ENCODE assay signal across 15 cellular contexts in genomic region chr4:131459430-131460101, GRCh38.
DNase-seq lines count a peak whose midpoint lies in the region; ATAC-seq and TF ChIP-seq lines count a peak whose summit lies in the region.
"Had no signal": no experiment of that assay in that cellular context is flagged by ENCODE, and none has a peak within 500 bp of the region (broad histone marks: within the 10 kb centered on the region; RNA-seq: fewer than 3 reads in every experiment).

No MANE protein-coding gene starts in this region.

- no peaks in the 10 kb centered on the region for H3K27me3 Mint-ChIP-seq in activated CD8-positive, alpha-beta T cell treated with anti-CD3 and anti-CD28 coated beads for 36 hours
- H3K27me3 Mint-ChIP-seq: activated CD4-positive, alpha-beta memory T cell treated with anti-CD3 and anti-CD28 coated beads, Interleukin-2, amount 10 ng/mL, durations not matched to agents 7 days and 5 days; stimulated activated naive B cell treated with anti-CD40 and anti-IgM and Interleukin-4, amounts not matched to agents 10 μg/mL and 1 μg/mL and 100 μg/mL, for 72 hours had no signal

- no peak for TF ChIP-seq CTCF in activated CD8-positive, alpha-beta T cell treated with anti-CD3 and anti-CD28 coated beads for 36 hours (IDR thresholded peaks at IDR 0.05)

- H3K9me3 Mint-ChIP-seq in activated CD8-positive, alpha-beta T cell treated with anti-CD3 and anti-CD28 coated beads for 36 hours, result peaks cover 4% of the 10 kb centered on the region
- H3K9me3 Mint-ChIP-seq: activated CD4-positive, alpha-beta memory T cell treated with anti-CD3 and anti-CD28 coated beads, Interleukin-2, amount 10 ng/mL, durations not matched to agents 7 days and 5 days had no signal

- peak; percentile 76 for ATAC-seq in GM21423 (IDR thresholded peaks at IDR 0.05; ENCODE audit: unreplicated experiment)
- ATAC-seq in HG03575 (IDR thresholded peaks at IDR 0.05; ENCODE audit: extremely low read depth, insufficient number of reproducible peaks, low FRiP score, unreplicated experiment), result peak; percentile 63
- ATAC-seq in activated CD8-positive, alpha-beta T cell treated with anti-CD3 and anti-CD28 coated beads for 36 hours, result peak; percentile 61

- H3K36me3 Mint-ChIP-seq in activated CD8-positive, alpha-beta T cell treated with anti-CD3 and anti-CD28 coated beads for 36 hours (ENCODE audit: low read depth), result no peaks in the 10 kb centered on the region
- H3K36me3 Mint-ChIP-seq: stimulated activated naive B cell treated with anti-CD40 and anti-IgM and Interleukin-4, amounts not matched to agents 10 μg/mL and 1 μg/mL and 100 μg/mL, for 72 hours had no signal

- no peak overlapping the region for H3K4me3 Mint-ChIP-seq in activated CD8-positive, alpha-beta T cell treated with anti-CD3 and anti-CD28 coated beads for 36 hours
- H3K4me3 Mint-ChIP-seq: activated CD4-positive, alpha-beta memory T cell treated with anti-CD3 and anti-CD28 coated beads, Interleukin-2, amount 10 ng/mL, durations not matched to agents 7 days and 5 days; HFFc6; stimulated activated naive B cell treated with anti-CD40 and anti-IgM and Interleukin-4, amounts not matched to agents 10 μg/mL and 1 μg/mL and 100 μg/mL, for 72 hours had no signal

- intact Hi-C loops in activated CD8-positive, alpha-beta T cell treated with anti-CD3 and anti-CD28 coated beads for 36 hours (cut with micrococcal nuclease), result no loop called here

- no peak overlapping the region for H3K27ac Mint-ChIP-seq in activated CD8-positive, alpha-beta T cell treated with anti-CD3 and anti-CD28 coated beads for 36 hours
- H3K27ac Mint-ChIP-seq: activated CD4-positive, alpha-beta memory T cell treated with anti-CD3 and anti-CD28 coated beads, Interleukin-2, amount 10 ng/mL, durations not matched to agents 7 days and 5 days; HFFc6; stimulated activated naive B cell treated with anti-CD40 and anti-IgM and Interleukin-4, amounts not matched to agents 10 μg/mL and 1 μg/mL and 100 μg/mL, for 72 hours had no signal

- DNase-seq in Daoy (ENCODE audit: low read depth) (peak; percentile 3), A172 (ENCODE audit: low spot score) (no peak), medulla oblongata (ENCODE audit: extremely low spot score) (no peak), D341Med (ENCODE audit: low spot score) (no peak)
- DNase-seq in activated CD8-positive, alpha-beta T cell treated with anti-CD3 and anti-CD28 coated beads for 36 hours, result peak; percentile 8
- DNase-seq in activated CD4-positive, alpha-beta T cell treated with anti-CD3 and anti-CD28 coated beads for 1 hour, result no peak
- DNase-seq: activated CD4-positive, alpha-beta memory T cell treated with anti-CD3 and anti-CD28 coated beads, Interleukin-2, amount 10 ng/mL, durations not matched to agents 7 days and 5 days; activated naive CD4-positive, alpha-beta T cell treated with anti-CD3 and anti-CD28 coated beads, Interleukin-2, amount 50 U/mL, for 16 hours; esophagus squamous epithelium; HFFc6; NCI-H82; stimulated activated naive B cell treated with anti-CD40 and anti-IgM and Interleukin-4, amounts not matched to agents 10 μg/mL and 1 μg/mL and 100 μg/mL, for 72 hours; SW 1271 had no signal

- CTCF ChIA-PET in activated CD8-positive, alpha-beta T cell treated with anti-CD3 and anti-CD28 coated beads for 36 hours (lab: Charles Lee), result no interaction called here

- no peaks in the 10 kb centered on the region for H3K4me1 Mint-ChIP-seq in activated CD8-positive, alpha-beta T cell treated with anti-CD3 and anti-CD28 coated beads for 36 hours (ENCODE audit: low read depth)
- H3K4me1 Mint-ChIP-seq: activated CD4-positive, alpha-beta memory T cell treated with anti-CD3 and anti-CD28 coated beads, Interleukin-2, amount 10 ng/mL, durations not matched to agents 7 days and 5 days; stimulated activated naive B cell treated with anti-CD40 and anti-IgM and Interleukin-4, amounts not matched to agents 10 μg/mL and 1 μg/mL and 100 μg/mL, for 72 hours had no signal

- POLR2A ChIA-PET in activated CD8-positive, alpha-beta T cell treated with anti-CD3 and anti-CD28 coated beads for 36 hours (lab: Charles Lee), result no interaction called here

Comparison
In these comparisons a context has a peak if more than half of its experiments do, and no peak if none do; other contexts are left out.
1. DNase-seq: peak in Daoy (single experiment) and activated CD8-positive, alpha-beta T cell treated with anti-CD3 and anti-CD28 coated beads for 36 hours (single experiment); none in A172 (single experiment), medulla oblongata (single experiment), activated CD4-positive, alpha-beta T cell treated with anti-CD3 and anti-CD28 coated beads for 1 hour (single experiment) and D341Med (single experiment).
2. Peak in every context shown above with its lines, with median percentiles within 50 percentile points of each other: ATAC-seq.